In the genomic region with DNA sequence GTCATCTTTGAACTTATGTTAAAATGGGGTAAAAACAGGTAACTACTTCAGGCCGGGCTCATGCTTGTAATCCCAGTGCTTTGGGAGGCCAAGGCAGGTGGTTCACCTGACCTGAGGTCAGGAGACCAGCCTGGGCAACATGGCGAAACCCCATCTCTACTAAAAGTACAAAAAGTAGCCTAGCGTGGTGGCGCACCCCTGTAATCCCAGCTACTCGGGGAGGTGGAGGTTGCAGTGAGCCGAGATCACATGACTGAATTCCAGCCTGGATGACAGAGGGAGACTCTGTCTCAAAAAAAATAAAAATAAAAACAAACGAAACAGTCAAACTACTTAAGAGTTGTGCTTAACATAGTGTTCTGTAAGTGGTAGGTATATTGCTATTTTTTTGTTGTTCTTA, we compare ENCODE assay signal across 8 cellular contexts. TPM values are rescaled to one million over a fixed set of nuclear protein-coding genes. Genes with fewer than 3 reads are reported as not detected.
A peak's percentile ranks its signal among the peaks of the same experiment; 100 is the strongest.
DNase-seq lines count a peak whose midpoint lies in the region; ATAC-seq lines count a peak whose summit lies in the region.

No MANE protein-coding gene starts in this region.

- H3K4me3 ChIP-seq in mucosa of stomach (ENCODE audit: low read length), result no peak overlapping the region

- H3K9ac ChIP-seq in mucosa of stomach (ENCODE audit: low read length), result peak overlapping the region; percentile 100

- peak overlapping the region; percentile 29 for H3K27ac ChIP-seq in caudate nucleus (ENCODE audit: low read depth, low read length)

- H3K36me3 ChIP-seq in mucosa of stomach (ENCODE audit: control insufficient read depth, insufficient read depth, low read length), result no peaks in the 10 kb centered on the region

- no peak for DNase-seq in stimulated activated naive CD8-positive, alpha-beta T cell treated with anti-CD3 and anti-CD28 coated beads, Interleukin-15, Interleukin-2, amounts not matched to agents 100 U/mL and 50 U/mL, for 24 hours
- peak in 1 of 61 donors; percentile 0 for DNase-seq in caudate nucleus (lab: John Stamatoyannopoulos, UW)
- no peak for DNase-seq in SK-N-DZ (ENCODE audit: low spot score)
- DNase-seq in stimulated activated CD4-positive, alpha-beta T cell treated with anti-CD3 and anti-CD28 coated beads, Interleukin-1b, Interleukin-23, amount 100 ng/mL, for 48 hours, result no peak

- peak overlapping the region; percentile 93 for H3K4me3 Mint-ChIP-seq in stimulated activated naive CD8-positive, alpha-beta T cell treated with anti-CD3 and anti-CD28 coated beads, Interleukin-15, Interleukin-2, amounts not matched to agents 100 ng/mL and 50 ng/mL, for 24 hours

- peaks cover 3% of the 10 kb centered on the region for H3K4me1 ChIP-seq in mucosa of stomach (ENCODE audit: control insufficient read depth, insufficient read depth, low read length)

- H3K9me3 ChIP-seq in mucosa of stomach (ENCODE audit: control insufficient read depth, low read length), result no peaks in the 10 kb centered on the region

- H3K4me1 Mint-ChIP-seq in stimulated activated naive CD8-positive, alpha-beta T cell treated with anti-CD3 and anti-CD28 coated beads, Interleukin-15, Interleukin-2, amounts not matched to agents 100 ng/mL and 50 ng/mL, for 24 hours (ENCODE audit: low read depth), result peaks cover 42% of the 10 kb centered on the region

- peaks cover 57% of the 10 kb centered on the region for H3K36me3 Mint-ChIP-seq in stimulated activated naive CD8-positive, alpha-beta T cell treated with anti-CD3 and anti-CD28 coated beads, Interleukin-15, Interleukin-2, amounts not matched to agents 100 ng/mL and 50 ng/mL, for 24 hours (ENCODE audit: low read depth)

- no peaks in the 10 kb centered on the region for H3K27me3 ChIP-seq in mucosa of stomach (ENCODE audit: control insufficient read depth, insufficient read depth, low read length)

- H3K27me3 Mint-ChIP-seq in stimulated activated naive CD8-positive, alpha-beta T cell treated with anti-CD3 and anti-CD28 coated beads, Interleukin-15, Interleukin-2, amounts not matched to agents 100 ng/mL and 50 ng/mL, for 24 hours, result no peaks in the 10 kb centered on the region

- peak overlapping the region; percentile 100 for H3K27ac Mint-ChIP-seq in stimulated activated naive CD8-positive, alpha-beta T cell treated with anti-CD3 and anti-CD28 coated beads, Interleukin-15, Interleukin-2, amounts not matched to agents 100 ng/mL and 50 ng/mL, for 24 hours

- ATAC-seq in stimulated activated naive CD8-positive, alpha-beta T cell treated with anti-CD3 and anti-CD28 coated beads, Interleukin-15, Interleukin-2, amounts not matched to agents 100 U/mL and 50 U/mL, for 24 hours, result no peak
- ATAC-seq in HG03460 (IDR thresholded peaks at IDR 0.05; ENCODE audit: unreplicated experiment), result no peak
- ATAC-seq in GM19452 (IDR thresholded peaks at IDR 0.05; ENCODE audit: unreplicated experiment), result no peak

- H3K9me3 Mint-ChIP-seq in stimulated activated naive CD8-positive, alpha-beta T cell treated with anti-CD3 and anti-CD28 coated beads, Interleukin-15, Interleukin-2, amounts not matched to agents 100 ng/mL and 50 ng/mL, for 24 hours, result no peaks in the 10 kb centered on the region

RNA-seq across cellular contexts. Expression of gene DDX3X, which starts 2.5 kb away (rescaled TPM):
- 106 and 112 TPM in 2 replicates for polyA plus RNA-seq in SK-N-DZ (2014; cell fraction: cytosol; rRNA removed)
- polyA plus RNA-seq in SK-N-DZ (2014; cell fraction: nucleus; rRNA removed), result 120 and 149 TPM in 2 replicates
